ENCODE assay signal across 19 cellular contexts in the genomic region with DNA sequence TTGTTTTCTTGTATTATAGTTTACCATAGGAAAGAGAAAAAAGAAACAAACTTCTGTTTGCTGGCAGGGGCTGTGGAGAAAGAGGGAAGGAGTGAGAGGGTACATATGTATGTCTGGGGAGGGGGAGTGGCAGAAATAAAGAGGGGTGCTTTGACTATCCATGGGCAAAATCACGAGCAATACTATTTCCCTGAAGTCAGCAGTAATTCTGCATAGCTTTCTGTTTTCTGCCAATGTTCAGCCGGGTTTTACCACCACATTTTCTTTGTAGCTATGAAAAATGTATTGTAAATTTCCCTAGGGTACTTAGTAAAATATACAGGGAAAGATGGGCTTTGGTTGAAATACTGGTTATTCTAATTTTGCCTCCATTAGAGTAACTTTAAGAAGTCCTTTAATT.
"Had no signal": no experiment of that assay in that cellular context is flagged by ENCODE, and none has a peak within 500 bp of the region (broad histone marks: within the 10 kb centered on the region; RNA-seq: fewer than 3 reads in every experiment).

No MANE protein-coding gene starts in this region.

- H3K36me3 ChIP-seq: uterus had no signal

- H3K27me3 Mint-ChIP-seq: naive thymus-derived CD4-positive, alpha-beta T cell; stimulated activated naive CD8-positive, alpha-beta T cell treated with anti-CD3 and anti-CD28 coated beads, Interleukin-15, Interleukin-2, amounts not matched to agents 100 ng/mL and 50 ng/mL, for 24 hours; T-helper 17 cell had no signal

- ATAC-seq: activated naive CD4-positive, alpha-beta T cell treated with anti-CD3 and anti-CD28 coated beads, Interleukin-2, amount 50 U/mL, for 72 hours; esophagus mucosa; left colon; naive thymus-derived CD4-positive, alpha-beta T cell; T-helper 17 cell had no signal

- H3K36me3 Mint-ChIP-seq: activated naive CD4-positive, alpha-beta T cell treated with anti-CD3 and anti-CD28 coated beads, Interleukin-2, amount 50 U/mL, for 72 hours had no signal

- H3K27me3 ChIP-seq: brain microvascular endothelial cell, uterus had no signal

- H3K4me3 ChIP-seq: lung, thoracic aorta, uterus had no signal

- H3K9me3 ChIP-seq: thoracic aorta, uterus had no signal

- H3K4me3 Mint-ChIP-seq: naive thymus-derived CD4-positive, alpha-beta T cell; stimulated activated naive CD8-positive, alpha-beta T cell treated with anti-CD3 and anti-CD28 coated beads, Interleukin-15, Interleukin-2, amounts not matched to agents 100 ng/mL and 50 ng/mL, for 24 hours; T-helper 17 cell had no signal

- H3K4me1 Mint-ChIP-seq: naive thymus-derived CD4-positive, alpha-beta T cell; T-helper 17 cell had no signal

- H3K27ac ChIP-seq: brain microvascular endothelial cell, thoracic aorta had no signal

- H3K27ac Mint-ChIP-seq: activated naive CD4-positive, alpha-beta T cell treated with anti-CD3 and anti-CD28 coated beads, Interleukin-2, amount 50 U/mL, for 72 hours; stimulated activated naive CD8-positive, alpha-beta T cell treated with anti-CD3 and anti-CD28 coated beads, Interleukin-15, Interleukin-2, amounts not matched to agents 100 ng/mL and 50 ng/mL, for 24 hours; T-helper 17 cell had no signal

- H3K4me1 ChIP-seq: uterus had no signal

- DNase-seq: activated CD4-positive, alpha-beta T cell treated with anti-CD3 and anti-CD28 coated beads, Interleukin-2, amount 50 U/mL, for 4 hours; activated T-cell treated with anti-CD3 and anti-CD28 coated beads, Interleukin-2, amount 50 U/mL, for 1 hour; amniotic stem cell; brain microvascular endothelial cell; cerebellar nuclear complex; dermis blood vessel endothelial cell; left colon; naive thymus-derived CD4-positive, alpha-beta T cell; stimulated activated CD4-positive, alpha-beta T cell treated with anti-CD3 and anti-CD28 coated beads, Interleukin-2, amount 100 ng/mL, for 48 hours; stimulated activated CD8-positive, alpha-beta memory T cell treated with anti-CD3 and anti-CD28 coated beads, Interleukin-4, amount 100 ng/mL, for 48 hours; T-helper 17 cell; uterus had no signal

- FAIRE-seq: endometrium, TTC549 had no signal

- H3K9me3 Mint-ChIP-seq: activated naive CD4-positive, alpha-beta T cell treated with anti-CD3 and anti-CD28 coated beads, Interleukin-2, amount 50 U/mL, for 72 hours; naive thymus-derived CD4-positive, alpha-beta T cell; stimulated activated naive CD8-positive, alpha-beta T cell treated with anti-CD3 and anti-CD28 coated beads, Interleukin-15, Interleukin-2, amounts not matched to agents 100 ng/mL and 50 ng/mL, for 24 hours had no signal
